Comparison of ENCODE assay signal across 8 cellular contexts in genomic region chr10:110530131-110530831, GRCh38. TPM values are rescaled to one million over a fixed set of nuclear protein-coding genes. Genes with fewer than 3 reads are reported as not detected.
DNase-seq lines count a peak whose midpoint lies in the region; ATAC-seq, FAIRE-seq and TF ChIP-seq lines count a peak whose summit lies in the region.

No MANE protein-coding gene starts in this region.

- no peaks in the 10 kb centered on the region for H3K79me2 ChIP-seq in GM12878 (ENCODE audit: control insufficient read depth, insufficient read depth, low read length)

- peak overlapping the region; percentile 31 for H3K9ac ChIP-seq in GM12878 (ENCODE audit: control insufficient read depth, insufficient read depth, low read length)

- no peaks in the 10 kb centered on the region for H4K20me1 ChIP-seq in GM12878 (ENCODE audit: control insufficient read depth, insufficient read depth)

- H2AFZ ChIP-seq in GM12878 (ENCODE audit: control insufficient read depth, low read depth, low read length), result peak overlapping the region; percentile 54

- H3K4me3 ChIP-seq in HEK293 (ENCODE audit: low read depth, low read length) (peak overlapping the region; percentile 39), GM12878 (peak overlapping the region; percentile 30; the same call in 1 of the 2 replicates), iPS-18c (ENCODE audit: insufficient read depth, low read depth, low read length) (peak overlapping the region; percentile 49; the same call in 1 of the 2 replicates), testis (peak overlapping the region; percentile 0 to 22)

- SMC1A ChIA-PET in GM12878 (lab: Charles Lee; ENCODE audit: uncharacterized antibody, unreplicated experiment), result interaction anchor here (1.2 to 8.2 kb wide), 8 partner anchors 9 to 174 kb away, joined by 4 to 53 read pairs (median 9); no protein-coding TSS in a partner anchor

- RAD21 ChIA-PET in GM12878 (lab: Charles Lee; ENCODE audit: unreplicated experiment), result interaction anchor here (1.1 to 2.2 kb wide), 10 partner anchors 12 to 175 kb away, joined by 3 to 18 read pairs (median 6); no protein-coding TSS in a partner anchor

- TF ChIP-seq CTCF in HEK293 (tag by site-specific recombination; IDR thresholded peaks at IDR 0.05), result no peak
- TF ChIP-seq CTCF in GM12878 (IDR thresholded peaks at IDR 0.05 in 2 of 3, conservative IDR thresholded peaks at IDR 0.05 in 1 of 3; ENCODE audit: control insufficient read depth in 2 of 3, extremely low read depth in 1 of 3, insufficient read depth in 1 of 3, low read depth in 3 of 3, low read length in 3 of 3), result no peak
- no peak for TF ChIP-seq CTCF in testis (IDR thresholded peaks at IDR 0.05)

- BruUV-seq in GM12878 (replicated peaks; lab: Mats Ljungman, UMichigan), result no TSS peak

- WGBS in GM12878 (ENCODE audit: insufficient coverage, insufficient replicate concordance, low lambda C conversion rate, missing lambda C conversion rate), result 46% methylated on average over 26 of the region's 35 CpGs
- 6 to 10% methylated on average over 12 to 35 of the region's 35 CpGs for WGBS in testis, 2 donors

- CTCF ChIA-PET in HEK293 (lab: Yijun Ruan, JAX), result no interaction called here
- CTCF ChIA-PET in GM12878 (lab: Yijun Ruan, JAX), result interaction anchor here (1.2 to 10.7 kb wide), 5 partner anchors 10 to 207 kb away, joined by 4 to 85 read pairs (median 6); no protein-coding TSS in a partner anchor

- POLR2A ChIA-PET in HEK293 (lab: Yijun Ruan, JAX), result no interaction called here
- POLR2A ChIA-PET in GM12878 (lab: Charles Lee), result interaction anchor here (1.0 to 3.3 kb wide), 6 partner anchors 27 to 175 kb away, joined by 3 to 23 read pairs (median 6); no protein-coding TSS in a partner anchor

- ATAC-seq in GM12878 (peak; percentile 35), HG03025 (IDR thresholded peaks at IDR 0.05; ENCODE audit: low FRiP score, unreplicated experiment) (no peak), GM19463 (IDR thresholded peaks at IDR 0.05; ENCODE audit: unreplicated experiment) (no peak)

- peak overlapping the region; percentile 59; the same call in 1 of the 2 replicates for H3K27ac ChIP-seq in HEK293 (ENCODE audit: extremely low read depth, low read depth, low read length)
- 0 out of 2 replicates have a peak overlapping the region, but pooled peaks have one; percentile 18 for H3K27ac ChIP-seq in GM12878 (ENCODE audit: control insufficient read depth, insufficient read depth)
- H3K27ac ChIP-seq in testis, result no peak overlapping the region

- peak overlapping the region; percentile 51 for H3K4me2 ChIP-seq in GM12878 (ENCODE audit: control insufficient read depth, insufficient read depth)

- TF ChIP-seq EP300 in GM12878 (IDR thresholded peaks at IDR 0.05; ENCODE audit: borderline replicate concordance in 1 of 2, control insufficient read depth in 1 of 2, low read depth in 2 of 2, low read length in 2 of 2), result no peak

- TF ChIP-seq POLR2A in GM12878 (IDR thresholded peaks at IDR 0.05; ENCODE audit: low read depth, low read length) (no peak), testis (IDR thresholded peaks at IDR 0.05) (no peak)

- H3K4me1 ChIP-seq in HEK293 (ENCODE audit: control insufficient read depth, insufficient read depth, low read length) (peaks cover 11% of the 10 kb centered on the region), GM12878 (ENCODE audit: control insufficient read depth, insufficient read depth, low read length) (peaks cover 36% of the 10 kb centered on the region), testis (no peaks in the 10 kb centered on the region)

- no peaks in the 10 kb centered on the region for H3K27me3 ChIP-seq in GM12878 (replicated peaks in 1 of 2; ENCODE audit: control insufficient read depth in 2 of 2, insufficient read depth in 2 of 2, low read length in 1 of 2)
- H3K27me3 ChIP-seq in testis, result no peaks in the 10 kb centered on the region

- DNase-seq in AG08396 (ENCODE audit: low spot score) (peak; percentile 77), GM12878 (ENCODE audit: low read depth, low spot score) (no peak), testis (no peak), Ammon's horn (ENCODE audit: low spot score) (no peak)

- no peak for TF ChIP-seq RAD21 in GM12878 (IDR thresholded peaks at IDR 0.05; ENCODE audit: insufficient read depth, low read depth, low read length)

- intact Hi-C loops in GM12878 (cut with micrococcal nuclease; ENCODE audit: unreplicated experiment) (no loop called here), testis (cut with DNase I; ENCODE audit: low total_unique reads) (no loop called here)

- FAIRE-seq in GM12878 (lab: Jason Lieb, UNC), result no peak

- H3K9me3 ChIP-seq in HEK293 (ENCODE audit: control insufficient read depth, insufficient read depth, low read depth, low read length) (no peaks in the 10 kb centered on the region), GM12878 (replicated peaks; ENCODE audit: control insufficient read depth, insufficient read depth, low read length) (no peaks in the 10 kb centered on the region), iPS-18c (ENCODE audit: control insufficient read depth, insufficient read depth, low read length) (peaks cover 7% of the 10 kb centered on the region), testis (no peaks in the 10 kb centered on the region)

- in situ Hi-C loops in GM12878 (cut with MboI), result no loop called here

- no peaks in the 10 kb centered on the region for H3K36me3 ChIP-seq in HEK293 (ENCODE audit: control insufficient read depth in 2 of 2, insufficient read depth in 1 of 2, low read length in 2 of 2)
- H3K36me3 ChIP-seq in GM12878 (ENCODE audit: control insufficient read depth in 2 of 2, insufficient read depth in 2 of 2, low read length in 1 of 2), result no peaks in the 10 kb centered on the region
- no peaks in the 10 kb centered on the region for H3K36me3 ChIP-seq in testis (ENCODE audit: low read depth, missing control alignments)

TF ChIP-seq in HEK293, 187 proteins besides CTCF, POLR2A, EP300 and RAD21 (continues in another document):
- no peak for TF ChIP-seq ZNF416 (tag by site-specific recombination; IDR thresholded peaks at IDR 0.05)
- peak; percentile 71; the same call in 1 of the 2 replicates for TF ChIP-seq KLF7 (tag by site-specific recombination; IDR thresholded peaks at IDR 0.05; ENCODE audit: borderline replicate concordance)
- TF ChIP-seq ZNF302 (tag by site-specific recombination; IDR thresholded peaks at IDR 0.05; ENCODE audit: low read depth), result no peak
- TF ChIP-seq GLIS2 (tag by site-specific recombination; IDR thresholded peaks at IDR 0.05), result peak; percentile 61

TF ChIP-seq in GM12878, 131 proteins besides CTCF, POLR2A, EP300 and RAD21:
- TF ChIP-seq SMAD5 (IDR thresholded peaks at IDR 0.05; ENCODE audit: low read depth), result no peak
- TF ChIP-seq GATAD2B (conservative IDR thresholded peaks at IDR 0.05; ENCODE audit: low read depth), result peak; percentile 46; the same call in 1 of the 2 replicates
- TF ChIP-seq IKZF1 (conservative IDR thresholded peaks at IDR 0.05), result peak; percentile 11; the same call in 1 of the 2 replicates
TF ChIP-seq in GM12878: peak in this region for 2.

RNA-seq across cellular contexts. Expression of gene DUSP5, which starts 32.6 kb away (rescaled TPM):
- 45.5 and 51.7 TPM in 2 replicates for total RNA-seq in GM12878 (2013; cell fraction: nucleolus; rRNA removed)
- total RNA-seq in GM12878 (2014; rRNA removed), result 24.1 and 26.8 TPM in 2 replicates
- 19.6 and 23.1 TPM in 2 replicates for total RNA-seq in GM12878 (2014; rRNA removed; fragmentation: Illumina TruSeq; extraction: Trizol)
- 41.6 and 44.9 TPM in 2 replicates for total RNA-seq in GM12878 (2021)
- 39.0 TPM for polyA plus RNA-seq in GM12878 (2011; ENCODE audit: low read depth)
- 77.4 and 95.9 TPM in 2 replicates for polyA plus RNA-seq in GM12878 (2011; rRNA removed)
- 141 and 145 TPM in 2 replicates for polyA plus RNA-seq in GM12878 (2011; cell fraction: cytosol; rRNA removed)
- polyA plus RNA-seq in GM12878 (2011; cell fraction: nucleus; rRNA removed), result 117 and 144 TPM in 2 replicates
- 44.8 and 52.5 TPM in 2 replicates for polyA plus RNA-seq in GM12878 (2012)
- 25.3 and 27.8 TPM in 2 replicates for polyA plus RNA-seq in GM12878 (2014; fragmentation: Illumina TruSeq; extraction: Trizol)
- polyA plus RNA-seq in GM12878 (2014; fragmentation: Nextera tagmentation; extraction: Ambion mirVana), result 10 to 100 TPM in 1 of 2 experiments, 1 to 10 TPM in 1; 7.5 to 14.6 TPM
- 23.7 and 24.2 TPM in 2 replicates for polyA plus RNA-seq in GM12878 (2014; rRNA removed)
- polyA plus RNA-seq in GM12878 (2016; fragmentation: Nextera tagmentation; extraction: Ambion mirVana), result 1 to 10 TPM; 2.1 to 6.5 TPM
- polyA minus RNA-seq in GM12878 (2011; rRNA and poly(A)+ RNA removed), result 215 and 257 TPM in 2 replicates
- 123 and 126 TPM in 2 replicates for polyA minus RNA-seq in GM12878 (2011; cell fraction: cytosol; rRNA and poly(A)+ RNA removed)
- polyA minus RNA-seq in GM12878 (2011; cell fraction: nucleus; rRNA and poly(A)+ RNA removed), result 83.2 and 120 TPM in 2 replicates
- total RNA-seq in testis, result 10 to 100 TPM; 42.7 to 57.5 TPM
- polyA plus RNA-seq in testis (ENCODE audit: insufficient read depth, low read depth, low replicate concordance), result 42.8 TPM

RNA-seq across cellular contexts. Expression of gene SMC3, which starts 37.2 kb away (rescaled TPM):
- total RNA-seq in GM12878 (2013; cell fraction: nucleolus; rRNA removed), result 32.8 and 35.4 TPM in 2 replicates
- 33.0 and 41.9 TPM in 2 replicates for total RNA-seq in GM12878 (2014; rRNA removed)
- total RNA-seq in GM12878 (2014; rRNA removed; fragmentation: Illumina TruSeq; extraction: Trizol), result 82.0 and 83.4 TPM in 2 replicates
- total RNA-seq in GM12878 (2021), result 53.7 TPM in 2 replicates
- polyA plus RNA-seq in GM12878 (2011; ENCODE audit: low read depth), result 21.8 TPM
- 30.4 and 47.0 TPM in 2 replicates for polyA plus RNA-seq in GM12878 (2011; rRNA removed)
- 7.8 and 9.9 TPM in 2 replicates for polyA plus RNA-seq in GM12878 (2011; cell fraction: cytosol; rRNA removed)
- 12.6 and 21.0 TPM in 2 replicates for polyA plus RNA-seq in GM12878 (2011; cell fraction: nucleus; rRNA removed)
- polyA plus RNA-seq in GM12878 (2012), result 30.3 and 38.5 TPM in 2 replicates
- 81.0 and 96.8 TPM in 2 replicates for polyA plus RNA-seq in GM12878 (2014; fragmentation: Illumina TruSeq; extraction: Trizol)
- polyA plus RNA-seq in GM12878 (2014; fragmentation: Nextera tagmentation; extraction: Ambion mirVana), result 10 to 100 TPM; 31.0 to 43.0 TPM
- 30.6 and 37.7 TPM in 2 replicates for polyA plus RNA-seq in GM12878 (2014; rRNA removed)
- 100 to 1,000 TPM; 120 to 123 TPM for polyA plus RNA-seq in GM12878 (2016; fragmentation: Nextera tagmentation; extraction: Ambion mirVana)
- polyA minus RNA-seq in GM12878 (2011; rRNA and poly(A)+ RNA removed), result 8.8 and 14.3 TPM in 2 replicates
- 7.8 and 12.1 TPM in 2 replicates for polyA minus RNA-seq in GM12878 (2011; cell fraction: cytosol; rRNA and poly(A)+ RNA removed)
- polyA minus RNA-seq in GM12878 (2011; cell fraction: nucleus; rRNA and poly(A)+ RNA removed), result 5.2 and 8.7 TPM in 2 replicates
- 10 to 100 TPM; 65.4 to 86.8 TPM for total RNA-seq in testis
- polyA plus RNA-seq in testis (ENCODE audit: insufficient read depth, low read depth, low replicate concordance), result 28.7 TPM

Comparison
In these comparisons a context has a peak if more than half of its experiments do, and no peak if none do; other contexts are left out.
1. H3K27ac ChIP-seq: peak in HEK293 (single experiment) and GM12878 (single experiment); none in testis (0 of 2).
2. Peak in every context shown above with its lines, with median percentiles within 50 percentile points of each other: H3K4me3 ChIP-seq.